In genomic region chr1:163166886-163167555, GRCh38 we compare ENCODE assay signal across 19 cellular contexts. TPM values are rescaled to one million over a fixed set of nuclear protein-coding genes. Genes with fewer than 3 reads are reported as not detected.
DNase-seq lines count a peak whose midpoint lies in the region; ATAC-seq and TF ChIP-seq lines count a peak whose summit lies in the region.
"Had no signal": no experiment of that assay in that cellular context is flagged by ENCODE, and none has a peak within 500 bp of the region (broad histone marks: within the 10 kb centered on the region; RNA-seq: fewer than 3 reads in every experiment).

No MANE protein-coding gene starts in this region.

- H3K36me3 Mint-ChIP-seq in nephron progenitor cell (ENCODE audit: low read depth): no peaks in the 10 kb centered on the region
- H3K36me3 Mint-ChIP-seq in activated naive CD4-positive, alpha-beta T cell treated with anti-CD3 and anti-CD28 coated beads, Interleukin-2, amount 50 U/mL, for 72 hours: no peaks in the 10 kb centered on the region

- peaks cover 3% of the 10 kb centered on the region for H3K27me3 Mint-ChIP-seq in nephron progenitor cell (ENCODE audit: low read depth, poor library complexity)
- H3K27me3 Mint-ChIP-seq: activated naive CD8-positive, alpha-beta T cell treated with anti-CD3 and anti-CD28 coated beads for 36 hours had no signal

- H3K27ac ChIP-seq in adrenal gland: peak overlapping the region in 4 of 5 donors; percentile 14 to 68 (median 48)

- H3K27me3 ChIP-seq in adrenal gland: no peaks in the 10 kb centered on the region

- no peak overlapping the region for H3K4me3 Mint-ChIP-seq in nephron progenitor cell
- H3K4me3 Mint-ChIP-seq: activated naive CD8-positive, alpha-beta T cell treated with anti-CD3 and anti-CD28 coated beads for 36 hours; dendritic cell treated with granulocyte-macrophage colony-stimulating factor and Interleukin-4, amounts not matched to agents 40 ng/mL and 50 ng/mL, for 4 days had no signal

- H3K9me3 Mint-ChIP-seq in nephron progenitor cell: no peaks in the 10 kb centered on the region
- no peaks in the 10 kb centered on the region for H3K9me3 Mint-ChIP-seq in activated naive CD4-positive, alpha-beta T cell treated with anti-CD3 and anti-CD28 coated beads, Interleukin-2, amount 50 U/mL, for 72 hours
- H3K9me3 Mint-ChIP-seq: activated naive CD8-positive, alpha-beta T cell treated with anti-CD3 and anti-CD28 coated beads for 36 hours; dendritic cell treated with granulocyte-macrophage colony-stimulating factor and Interleukin-4, amounts not matched to agents 40 ng/mL and 50 ng/mL, for 4 days had no signal

- ATAC-seq in activated naive CD4-positive, alpha-beta T cell treated with anti-CD3 and anti-CD28 coated beads, Interleukin-2, amount 50 U/mL, for 72 hours: no peak

- H3K36me3 ChIP-seq in adrenal gland (replicated peaks in 1 of 2): no peaks in the 10 kb centered on the region

- DNase-seq in EH (ENCODE audit: low read depth): peak; percentile 47
- peak; percentile 60 for DNase-seq in MV-4-11 (lab: John Stamatoyannopoulos, UW)
- no peak for DNase-seq in adrenal gland
- no peak for DNase-seq in nephron progenitor cell
- no peak for DNase-seq in NCI-H345 (lab: John Stamatoyannopoulos, UW)
- no peak for DNase-seq in NCI-H526 (lab: John Stamatoyannopoulos, UW)
- no peak for DNase-seq in GM20000 (ENCODE audit: low spot score)
- DNase-seq in activated naive CD4-positive, alpha-beta T cell treated with anti-CD3 and anti-CD28 coated beads, Interleukin-2, amount 50 U/mL, for 72 hours (ENCODE audit: low spot score in 2 of 2): no peak
- DNase-seq: activated CD4-positive, CD25-positive, alpha-beta regulatory T cell; activated CD8-positive, alpha-beta memory T cell treated with anti-CD3 and anti-CD28 coated beads, Interleukin-2, amount 50 U/mL, for 4 hours; activated naive CD8-positive, alpha-beta T cell treated with anti-CD3 and anti-CD28 coated beads for 36 hours; C1 segment of cervical spinal cord; H7; islet precursor cell; NCI-H1092 treated with DMSO at 0.1 percent for 48 hours; SHP77 treated with DMSO at 0.1 percent for 48 hours; stimulated activated CD4-positive, alpha-beta T cell treated with anti-CD3 and anti-CD28 coated beads, Interleukin-4, amount 100 ng/mL, for 4 hours; stimulated activated naive CD4-positive, alpha-beta T cell had no signal

- 59 to 66% (median 63%) methylated on average over 6 of the region's 6 CpGs for WGBS in adrenal gland, 4 donors

- H3K9me3 ChIP-seq in adrenal gland (replicated peaks in 1 of 3): no peaks in the 10 kb centered on the region

- TF ChIP-seq CTCF in adrenal gland (IDR thresholded peaks at IDR 0.05) (no peak), nephron progenitor cell (IDR thresholded peaks at IDR 0.05) (no peak), GM20000 (IDR thresholded peaks at IDR 0.05; ENCODE audit: extremely low read depth, missing control alignments) (no peak)

- intact Hi-C loops in adrenal gland (cut with DNase I): no loop called here

- no peak overlapping the region for H3K4me3 ChIP-seq in adrenal gland

- TF ChIP-seq POLR2A in adrenal gland (IDR thresholded peaks at IDR 0.05): no peak

- H3K4me1 Mint-ChIP-seq in nephron progenitor cell: peaks cover 32% of the 10 kb centered on the region

- peak overlapping the region; percentile 1 for H3K27ac Mint-ChIP-seq in nephron progenitor cell
- no peak overlapping the region for H3K27ac Mint-ChIP-seq in activated naive CD4-positive, alpha-beta T cell treated with anti-CD3 and anti-CD28 coated beads, Interleukin-2, amount 50 U/mL, for 72 hours
- H3K27ac Mint-ChIP-seq: activated naive CD8-positive, alpha-beta T cell treated with anti-CD3 and anti-CD28 coated beads for 36 hours; dendritic cell treated with granulocyte-macrophage colony-stimulating factor and Interleukin-4, amounts not matched to agents 40 ng/mL and 50 ng/mL, for 4 days had no signal

- H3K4me1 ChIP-seq in adrenal gland (replicated peaks in 1 of 2): peaks cover 7 to 34% of the 10 kb centered on the region in 2 donors

RNA-seq across cellular contexts. Expression of gene RGS5, which starts 35.7 kb away (rescaled TPM):
- 100 to 1,000 TPM; 101 to 472 (median 212) TPM for total RNA-seq in adrenal gland
- 100 to 1,000 TPM in 2 of 3 donors, 10 to 100 TPM in 1; 56.5 to 660 (median 214) TPM for polyA plus RNA-seq in adrenal gland
- total RNA-seq in activated naive CD4-positive, alpha-beta T cell treated with anti-CD3 and anti-CD28 coated beads, Interleukin-2, amount 50 U/mL, for 72 hours: 1 to 10 TPM; 1.2 to 7.7 TPM

Comparison
In these comparisons a context has a peak if more than half of its experiments do, and no peak if none do; other contexts are left out.
1. DNase-seq: peak in EH (single experiment) and MV-4-11 (single experiment); none in adrenal gland (0 of 7), nephron progenitor cell (single experiment), NCI-H345 (single experiment), NCI-H526 (0 of 2), GM20000 (single experiment) and activated naive CD4-positive, alpha-beta T cell treated with anti-CD3 and anti-CD28 coated beads, Interleukin-2, amount 50 U/mL, for 72 hours (0 of 2).
2. RNA of gene RGS5, which starts 35.7 kb away (total RNA-seq): 101 to 472 TPM in adrenal gland; 1.2 to 7.7 TPM in activated naive CD4-positive, alpha-beta T cell treated with anti-CD3 and anti-CD28 coated beads, Interleukin-2, amount 50 U/mL, for 72 hours; every median in the first group is over 10 times any median in the second.